13 cellular contexts compared by ENCODE assay signal in genomic region chr18:22423863-22424262, GRCh38. TPM values are rescaled to one million over a fixed set of nuclear protein-coding genes. Genes with fewer than 3 reads are reported as not detected.
"Had no signal": no experiment of that assay in that cellular context is flagged by ENCODE, and none has a peak within 500 bp of the region (broad histone marks: within the 10 kb centered on the region; RNA-seq: fewer than 3 reads in every experiment).

No MANE protein-coding gene starts in this region.

RNA-seq across cellular contexts. Expression of gene CTAGE1, which starts 6.1 kb away (rescaled TPM):
- total RNA-seq: activated CD4-positive, alpha-beta memory T cell treated with anti-CD3 and anti-CD28 coated beads, Interleukin-2, amount 10 ng/mL, durations not matched to agents 7 days and 5 days; activated CD4-positive, alpha-beta T cell treated with anti-CD3 and anti-CD28 coated beads, Interleukin-2, amount 10 ng/mL, durations not matched to agents 7 days and 5 days; activated naive CD4-positive, alpha-beta T cell treated with anti-CD3 and anti-CD28 coated beads, Interleukin-2, amount 50 U/mL, for 72 hours; activated naive CD8-positive, alpha-beta T cell treated with anti-CD3 and anti-CD28 coated beads, Interleukin-2, amount 10 ng/mL, durations not matched to agents 7 days and 5 days; activated T-cell treated with anti-CD3 and anti-CD28 coated beads, Interleukin-2, amount 50 U/mL, for 72 hours; bronchial epithelial cell; cerebellum; dermis blood vessel endothelial cell; esophagus muscularis mucosa; foreskin keratinocyte; gastrocnemius medialis; T-helper 1 cell treated with Interleukin-12 subunit alpha and Interleukin-12 subunit beta and Interleukin-4 antibody, amounts not matched to agents 30 ng/mL and 1 ng/mL, for 36 hours; WTC11 had no signal
- polyA plus RNA-seq: foreskin keratinocyte had no signal
